ENCODE assay signal across 1 cellular context in genomic region chr6:5091210-5091609, GRCh38.
TF ChIP-seq lines count a peak whose summit lies in the region.

No MANE protein-coding gene starts in this region.

TF ChIP-seq in GM12878, 131 proteins besides CTCF, POLR2A, EP300 and RAD21 (continued from another document):
- TF ChIP-seq CEBPZ (IDR thresholded peaks at IDR 0.05; ENCODE audit: low read depth, low read length): no peak
